23 cellular contexts compared by ENCODE assay signal in genomic region chr11:73221996-73222395, GRCh38. TPM values are rescaled to one million over a fixed set of nuclear protein-coding genes. Genes with fewer than 3 reads are reported as not detected.
"Had no signal": no experiment of that assay in that cellular context is flagged by ENCODE, and none has a peak within 500 bp of the region (broad histone marks: within the 10 kb centered on the region; RNA-seq: fewer than 3 reads in every experiment).

No MANE protein-coding gene starts in this region.

- H3K36me3 ChIP-seq: brain microvascular endothelial cell, esophagus muscularis mucosa, left lung, transverse colon, uterus, WERI-Rb-1 had no signal

- H3K9me3 ChIP-seq: esophagus muscularis mucosa, left lung, transverse colon, uterus had no signal

- H3K27me3 ChIP-seq: brain microvascular endothelial cell, transverse colon, uterus had no signal

- H3K27ac ChIP-seq: brain microvascular endothelial cell, esophagus muscularis mucosa, left lung, transverse colon, uterus, WERI-Rb-1 had no signal

- ATAC-seq: activated CD4-positive, CD25-positive, alpha-beta regulatory T cell treated with anti-CD3 and anti-CD28 coated beads, Interleukin-2, amount 50 U/mL, for 24 hours; activated T-cell treated with anti-CD3 and anti-CD28 coated beads, Interleukin-2, amount 50 U/mL, for 4 hours; activated T-helper 17 cell treated with anti-CD3 and anti-CD28 coated beads, Interleukin-2, amount 50 U/mL, for 72 hours; left lung; natural killer cell had no signal

- H3K4me3 ChIP-seq: esophagus muscularis mucosa, left lung, lung, transverse colon, uterus had no signal

- DNase-seq: activated CD4-positive, alpha-beta memory T cell treated with anti-CD3 and anti-CD28 coated beads for 36 hours; activated CD4-positive, alpha-beta T cell treated with anti-CD3 and anti-CD28 coated beads, Interleukin-2, amount 10 ng/mL, durations not matched to agents 24 days and 14 days; activated naive CD4-positive, alpha-beta T cell; activated T-cell treated with anti-CD3 and anti-CD28 coated beads, Interleukin-2, amount 50 U/mL, for 4 hours; brain microvascular endothelial cell; effector CD4-positive, alpha-beta T cell; foreskin melanocyte; mesendoderm; natural killer cell; retina; stimulated activated naive CD4-positive, alpha-beta T cell; SW 1271; T-helper 9 cell; transverse colon; WERI-Rb-1 had no signal

RNA-seq across cellular contexts. Expression of gene P2RY2, which starts 3.9 kb away (rescaled TPM):
- total RNA-seq: activated CD4-positive, alpha-beta memory T cell treated with anti-CD3 and anti-CD28 coated beads for 36 hours; activated CD4-positive, alpha-beta T cell treated with anti-CD3 and anti-CD28 coated beads, Interleukin-2, amount 10 ng/mL, durations not matched to agents 24 days and 14 days; activated T-cell treated with anti-CD3 and anti-CD28 coated beads, Interleukin-2, amount 50 U/mL, for 4 hours; activated T-helper 17 cell treated with anti-CD3 and anti-CD28 coated beads, Interleukin-2, amount 50 U/mL, for 72 hours; osteocyte; temporal lobe had no signal

RNA-seq across cellular contexts. Expression of gene P2RY6, which starts 50.1 kb away (rescaled TPM):
- total RNA-seq: activated CD4-positive, alpha-beta memory T cell treated with anti-CD3 and anti-CD28 coated beads for 36 hours; activated CD4-positive, alpha-beta T cell treated with anti-CD3 and anti-CD28 coated beads, Interleukin-2, amount 10 ng/mL, durations not matched to agents 24 days and 14 days; activated T-cell treated with anti-CD3 and anti-CD28 coated beads, Interleukin-2, amount 50 U/mL, for 4 hours; activated T-helper 17 cell treated with anti-CD3 and anti-CD28 coated beads, Interleukin-2, amount 50 U/mL, for 72 hours; osteocyte had no signal
